16 cellular contexts compared by ENCODE assay signal in genomic region chr18:4125246-4125938, GRCh38.
DNase-seq lines count a peak whose midpoint lies in the region; ATAC-seq and TF ChIP-seq lines count a peak whose summit lies in the region.
"Had no signal": no experiment of that assay in that cellular context is flagged by ENCODE, and none has a peak within 500 bp of the region (broad histone marks: within the 10 kb centered on the region; RNA-seq: fewer than 3 reads in every experiment).

No MANE protein-coding gene starts in this region.

- H2AK5ac ChIP-seq in mesendoderm (ENCODE audit: low read length) = no peak overlapping the region

- H2BK120ac ChIP-seq in mesendoderm (ENCODE audit: low read depth, low read length) = no peak overlapping the region

- peaks cover 17% of the 10 kb centered on the region for H3K27me3 Mint-ChIP-seq in T-helper 17 cell
- H3K27me3 Mint-ChIP-seq: activated naive CD8-positive, alpha-beta T cell had no signal

- H3K9ac ChIP-seq in BLaER1 = no peak overlapping the region; the same call in 1 of the 2 replicates
- no peak overlapping the region for H3K9ac ChIP-seq in mesendoderm (ENCODE audit: low read length)

- no peak overlapping the region for H3K4ac ChIP-seq in mesendoderm (ENCODE audit: low read depth, low read length)

- no peaks in the 10 kb centered on the region for H3K36me3 ChIP-seq in BLaER1
- no peaks in the 10 kb centered on the region for H3K36me3 ChIP-seq in MG63
- H3K36me3 ChIP-seq in brain microvascular endothelial cell (replicated peaks) = no peaks in the 10 kb centered on the region
- H3K36me3 ChIP-seq in mesendoderm (ENCODE audit: control insufficient read depth, insufficient read depth, low read length) = no peaks in the 10 kb centered on the region

- H3K4me1 ChIP-seq in BLaER1 (peaks cover 27% of the 10 kb centered on the region), mesendoderm (ENCODE audit: control insufficient read depth, low read depth, low read length) (peaks cover 3% of the 10 kb centered on the region)

- H3K9me3 ChIP-seq in BLaER1 (no peaks in the 10 kb centered on the region), MG63 (no peaks in the 10 kb centered on the region), T-helper 17 cell (ENCODE audit: control insufficient read depth, low read length, poor library complexity, severe bottlenecking) (no peaks in the 10 kb centered on the region)

- H3K4me1 Mint-ChIP-seq in T-helper 17 cell = no peaks in the 10 kb centered on the region

- ATAC-seq in T-helper 17 cell = no peak
- no peak for ATAC-seq in HG03095 (IDR thresholded peaks at IDR 0.05; ENCODE audit: unreplicated experiment)
- no peak for ATAC-seq in left lobe of liver
- no peak for ATAC-seq in HG03439 (IDR thresholded peaks at IDR 0.05; ENCODE audit: unreplicated experiment)

- H4K5ac ChIP-seq in mesendoderm (ENCODE audit: low read length) = no peak overlapping the region

- peak overlapping the region; percentile 17 for H3K56ac ChIP-seq in mesendoderm (ENCODE audit: low read length)

- no peak overlapping the region for H3K18ac ChIP-seq in mesendoderm (ENCODE audit: low read length)

- H3K4me3 ChIP-seq in BLaER1 (no peak overlapping the region), MG63 (no peak overlapping the region), brain microvascular endothelial cell (ENCODE audit: low read depth, low read length) (no peak overlapping the region), mesendoderm (ENCODE audit: low read length) (no peak overlapping the region)
- H3K4me3 ChIP-seq: dorsolateral prefrontal cortex had no signal

- H3K36me3 Mint-ChIP-seq in T-helper 17 cell (ENCODE audit: low read depth) = no peaks in the 10 kb centered on the region
- H3K36me3 Mint-ChIP-seq: activated naive CD8-positive, alpha-beta T cell had no signal

- H3K79me2 ChIP-seq in mesendoderm (ENCODE audit: control insufficient read depth, insufficient read depth, low read length) = no peaks in the 10 kb centered on the region

- no peaks in the 10 kb centered on the region for H3K27me3 ChIP-seq in BLaER1
- no peaks in the 10 kb centered on the region for H3K27me3 ChIP-seq in MG63
- H3K27me3 ChIP-seq in brain microvascular endothelial cell (replicated peaks) = no peaks in the 10 kb centered on the region
- no peaks in the 10 kb centered on the region for H3K27me3 ChIP-seq in mesendoderm (ENCODE audit: insufficient read depth, low read length, poor library complexity)
- H3K27me3 ChIP-seq: dorsolateral prefrontal cortex had no signal

- H4K20me1 ChIP-seq in BLaER1 = no peaks in the 10 kb centered on the region

- WGBS in mesendoderm (ENCODE audit: extremely low coverage, insufficient coverage, low lambda C conversion rate) = no CpG with 5 or more reads among the region's 4 CpGs

- in situ Hi-C loops in brain microvascular endothelial cell (cut with HindIII; ENCODE audit: low pct_ligation_motif_present, low sequenced_read_pairs) = no loop called here

- H3K27ac ChIP-seq in BLaER1 (peak overlapping the region; percentile 52; the same call in 1 of the 2 replicates), brain microvascular endothelial cell (no peak overlapping the region), mesendoderm (ENCODE audit: low read depth, low read length) (no peak overlapping the region)

- no peak for TF ChIP-seq CTCF in brain microvascular endothelial cell (IDR thresholded peaks at IDR 0.05; ENCODE audit: low read depth, low read length, missing control alignments)

- H3K4me3 Mint-ChIP-seq in T-helper 17 cell = no peak overlapping the region
- H3K4me3 Mint-ChIP-seq: activated naive CD8-positive, alpha-beta T cell; CD4-positive, alpha-beta T cell had no signal

- H3K23ac ChIP-seq in mesendoderm (ENCODE audit: low read length) = no peak overlapping the region

- no peaks in the 10 kb centered on the region for H3K79me1 ChIP-seq in mesendoderm (ENCODE audit: low read length)

- no peak overlapping the region for H2BK5ac ChIP-seq in mesendoderm (ENCODE audit: low read length)

- no peak overlapping the region for H3K27ac Mint-ChIP-seq in T-helper 17 cell
- H3K27ac Mint-ChIP-seq: activated naive CD8-positive, alpha-beta T cell; CD4-positive, alpha-beta T cell; progenitor cell of endocrine pancreas had no signal

- H3K4me2 ChIP-seq in BLaER1 = peak overlapping the region; percentile 61
- H3K4me2 ChIP-seq in mesendoderm (ENCODE audit: low read length) = no peak overlapping the region

- H2BK15ac ChIP-seq in mesendoderm (replicated peaks; ENCODE audit: low read depth) = no peak overlapping the region

- DNase-seq in MG63 (peak; percentile 14), brain microvascular endothelial cell (peak; percentile 29), mesendoderm (peak; percentile 75), T-helper 17 cell (no peak), left lobe of liver (ENCODE audit: low spot score) (no peak)
- DNase-seq: CD4-positive, alpha-beta T cell; dorsolateral prefrontal cortex; head of caudate nucleus; mammary epithelial cell; NK-92 treated with Interleukin-12 subunit alpha and Interleukin-12 subunit beta, amount 100 ng/mL, for 24 hours; T-helper 1 cell had no signal

- no peak overlapping the region for H4K8ac ChIP-seq in mesendoderm (ENCODE audit: low read depth, low read length)

Comparison
In these comparisons a context has a peak if more than half of its experiments do, and no peak if none do; other contexts are left out.
1. DNase-seq: peak in MG63 (single experiment), brain microvascular endothelial cell (single experiment) and mesendoderm (single experiment); none in T-helper 17 cell (0 of 3) and left lobe of liver (single experiment).